ENCODE assay signal across 10 cellular contexts in the genomic region with DNA sequence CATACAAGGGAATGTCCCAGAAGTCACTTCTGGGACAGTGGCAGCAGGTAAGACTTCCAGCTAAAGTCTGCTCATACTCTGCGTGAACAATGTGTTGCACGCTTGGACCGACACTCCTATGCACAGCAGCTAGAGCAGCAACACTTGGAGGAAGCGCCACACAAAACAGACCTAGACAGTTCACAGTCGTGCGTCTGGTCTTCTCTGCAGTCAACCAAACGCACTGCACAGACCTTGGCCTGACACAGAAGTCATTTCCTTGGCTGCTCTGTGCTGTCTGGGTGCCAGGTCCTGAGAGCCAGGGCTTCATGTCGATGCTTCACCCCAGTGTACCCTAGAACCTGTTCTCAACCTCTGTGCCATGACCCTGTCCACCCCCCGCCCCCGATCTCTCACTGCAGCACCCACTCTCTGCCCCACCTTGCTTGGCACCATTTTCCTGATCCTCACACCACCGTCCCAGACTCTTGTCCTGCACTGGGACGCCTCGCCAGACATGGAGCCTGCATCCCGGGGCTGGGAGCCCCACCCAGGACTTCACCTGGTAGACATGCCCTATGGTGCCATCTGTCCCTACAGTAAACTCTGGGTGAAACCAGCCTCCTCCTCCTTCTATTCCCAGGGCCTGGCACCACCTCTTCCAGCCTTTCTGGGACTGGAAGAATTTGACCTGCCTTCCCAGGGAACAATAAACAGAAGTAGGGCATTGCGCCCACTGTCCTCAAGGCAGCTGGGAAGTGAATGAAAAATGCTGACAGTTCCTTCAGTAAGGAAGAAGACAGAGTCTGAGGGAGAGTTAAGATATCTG. TPM values are rescaled to one million over a fixed set of nuclear protein-coding genes. Genes with fewer than 3 reads are reported as not detected.
DNase-seq lines count a peak whose midpoint lies in the region; ATAC-seq and TF ChIP-seq lines count a peak whose summit lies in the region.
"Had no signal": no experiment of that assay in that cellular context is flagged by ENCODE, and none has a peak within 500 bp of the region (broad histone marks: within the 10 kb centered on the region; RNA-seq: fewer than 3 reads in every experiment).

No MANE protein-coding gene starts in this region.

- peak overlapping the region; percentile 99 for H3K27ac Mint-ChIP-seq in activated naive CD4-positive, alpha-beta T cell treated with anti-CD3 and anti-CD28 coated beads, Interleukin-2, amount 10 ng/mL, durations not matched to agents 7 days and 5 days

- peaks cover 63% of the 10 kb centered on the region for H3K36me3 Mint-ChIP-seq in activated naive CD4-positive, alpha-beta T cell treated with anti-CD3 and anti-CD28 coated beads, Interleukin-2, amount 10 ng/mL, durations not matched to agents 7 days and 5 days

- H3K9me3 ChIP-seq in PC-3 (ENCODE audit: low read length) (no peaks in the 10 kb centered on the region), stomach (no peaks in the 10 kb centered on the region)

- H3K9me2 ChIP-seq in PC-3 (replicated peaks; ENCODE audit: low read length) = no peaks in the 10 kb centered on the region

- H3K27me3 Mint-ChIP-seq in activated naive CD4-positive, alpha-beta T cell treated with anti-CD3 and anti-CD28 coated beads, Interleukin-2, amount 10 ng/mL, durations not matched to agents 7 days and 5 days = peaks cover 17% of the 10 kb centered on the region

- no peaks in the 10 kb centered on the region for H3K27me3 ChIP-seq in PC-3 (ENCODE audit: low read length)
- peaks cover 0 to 10% (median 9%) of the 10 kb centered on the region in 3 donors for H3K27me3 ChIP-seq in stomach

- DNase-seq in PC-3 (peak; percentile 21), left colon (peak; percentile 25 to 47), stomach (peak; percentile 56), Ammon's horn (ENCODE audit: low spot score) (no peak), SHP77 treated with DMSO at 0.1 percent for 48 hours (lab: John Stamatoyannopoulos, UW) (no peak), NCI-H2081 (lab: John Stamatoyannopoulos, UW) (no peak)
- DNase-seq in activated naive CD4-positive, alpha-beta T cell treated with anti-CD3 and anti-CD28 coated beads, Interleukin-2, amount 10 ng/mL, durations not matched to agents 7 days and 5 days = peak; percentile 72
- DNase-seq: mesenchymal stem cell had no signal

- no peaks in the 10 kb centered on the region for H4K20me1 ChIP-seq in PC-3 (ENCODE audit: low read length)

- BruUV-seq in PC-3 (replicated peaks; lab: Mats Ljungman, UMichigan) = no TSS peak

- H3K9ac ChIP-seq in PC-3 (ENCODE audit: low read length) = no peak overlapping the region

- H3K4me1 ChIP-seq in PC-3 (ENCODE audit: insufficient read depth, low read length) (no peaks in the 10 kb centered on the region), stomach (peaks cover 10 to 53% (median 35%) of the 10 kb centered on the region in 4 donors)

- intact Hi-C loops in PC-3 (cut with micrococcal nuclease) = loop anchor here (10.0 kb wide), 1 partner anchor 85 kb away; no protein-coding TSS in a partner anchor
- intact Hi-C loops in left colon (cut with DNase I, micrococcal nuclease) = no loop called here
- intact Hi-C loops in stomach (cut with DNase I; ENCODE audit: low total_unique reads) = no loop called here

- H3K27ac ChIP-seq in PC-3 (ENCODE audit: low read length) (no peak overlapping the region), stomach (peak overlapping the region; percentile 48 to 91 (median 74))

- no peak overlapping the region for H3K4me2 ChIP-seq in PC-3 (ENCODE audit: low read length)

- POLR2A ChIA-PET in PC-3 (lab: Charles Lee; ENCODE audit: unreplicated experiment) = no interaction called here

- TF ChIP-seq CTCF in PC-3 (conservative IDR thresholded peaks at IDR 0.05; ENCODE audit: low read depth, low read length) = no peak
- no peak for TF ChIP-seq CTCF in stomach (IDR thresholded peaks at IDR 0.05)

- peak; percentile 12; the same call in 1 of the 2 replicates for ATAC-seq in PC-3
- peak; percentile 52 for ATAC-seq in left colon
- ATAC-seq in GM21367 (IDR thresholded peaks at IDR 0.05; ENCODE audit: unreplicated experiment) = no peak

- H3K36me3 ChIP-seq in PC-3 (ENCODE audit: low read depth, low read length) (no peaks in the 10 kb centered on the region), stomach (no peaks in the 10 kb centered on the region)

- H3K4me3 Mint-ChIP-seq in activated naive CD4-positive, alpha-beta T cell treated with anti-CD3 and anti-CD28 coated beads, Interleukin-2, amount 10 ng/mL, durations not matched to agents 7 days and 5 days = peak overlapping the region; percentile 98

- H3F3A ChIP-seq in PC-3 (ENCODE audit: low read length, unreplicated experiment) = no peaks in the 10 kb centered on the region

- peak; percentile 59 for TF ChIP-seq EP300 in stomach (IDR thresholded peaks at IDR 0.05)

- CTCF ChIA-PET in PC-3 (lab: Charles Lee) = interaction anchor here (0.6 kb wide), 1 partner anchor 150 kb away, joined by 3 read pairs; no protein-coding TSS in a partner anchor
- CTCF ChIA-PET in activated naive CD4-positive, alpha-beta T cell treated with anti-CD3 and anti-CD28 coated beads, Interleukin-2, amount 10 ng/mL, durations not matched to agents 7 days and 5 days (lab: Charles Lee) = interaction anchor here (0.7 to 1.0 kb wide), 3 partner anchors 9 to 86 kb away, joined by 3 to 4 read pairs (median 3); no protein-coding TSS in a partner anchor

- 53 to 69% (median 58%) methylated on average over 15 of the region's 15 CpGs for WGBS in stomach, 5 donors

- H3K4me3 ChIP-seq in PC-3 (ENCODE audit: low read length) (no peak overlapping the region), stomach (peak overlapping the region; percentile 11 to 65 (median 62))

- H2AFZ ChIP-seq in PC-3 (ENCODE audit: low read length) = no peak overlapping the region

- H3K79me2 ChIP-seq in PC-3 (ENCODE audit: low read length) = no peaks in the 10 kb centered on the region

- no peak for TF ChIP-seq POLR2A in stomach (IDR thresholded peaks at IDR 0.05)

- no peaks in the 10 kb centered on the region for H3K9me3 Mint-ChIP-seq in activated naive CD4-positive, alpha-beta T cell treated with anti-CD3 and anti-CD28 coated beads, Interleukin-2, amount 10 ng/mL, durations not matched to agents 7 days and 5 days

- H3K4me1 Mint-ChIP-seq in activated naive CD4-positive, alpha-beta T cell treated with anti-CD3 and anti-CD28 coated beads, Interleukin-2, amount 10 ng/mL, durations not matched to agents 7 days and 5 days = peaks cover 68% of the 10 kb centered on the region

RNA-seq across cellular contexts. Expression of a gene that starts 3.1 kb away (rescaled TPM):
- total RNA-seq in PC-3 (2014; rRNA removed) (2.6 and 5.0 TPM in 2 replicates), left colon (1 to 10 TPM; 1.4 to 1.5 TPM), stomach (10 to 100 TPM in 2 of 5 donors, 1 to 10 TPM in 3; 1.8 to 15.2 (median 5.8) TPM)
- 1 to 10 TPM; 1.5 to 2.3 (median 2.0) TPM for polyA plus RNA-seq in stomach
- total RNA-seq: dermis microvascular lymphatic vessel endothelial cell had no signal

Comparison
In these comparisons a context has a peak if more than half of its experiments do, and no peak if none do; other contexts are left out.
1. DNase-seq: peak in PC-3 (single experiment), activated naive CD4-positive, alpha-beta T cell treated with anti-CD3 and anti-CD28 coated beads, Interleukin-2, amount 10 ng/mL, durations not matched to agents 7 days and 5 days (single experiment), left colon (2 of 2) and stomach (single experiment); none in Ammon's horn (single experiment), SHP77 treated with DMSO at 0.1 percent for 48 hours (single experiment) and NCI-H2081 (0 of 2).